ENCODE assay signal across 13 cellular contexts in genomic region chr7:11203688-11204087, GRCh38.
"Had no signal": no experiment of that assay in that cellular context is flagged by ENCODE, and none has a peak within 500 bp of the region (broad histone marks: within the 10 kb centered on the region; RNA-seq: fewer than 3 reads in every experiment).

No MANE protein-coding gene starts in this region.

- ATAC-seq: left lobe of liver; naive thymus-derived CD4-positive, alpha-beta T cell; psoas muscle; stimulated activated naive CD8-positive, alpha-beta T cell treated with anti-CD3 and anti-CD28 coated beads, Interleukin-15, amount 100 ng/mL, for 72 hours had no signal

- DNase-seq: activated CD4-positive, alpha-beta T cell treated with anti-CD3 and anti-CD28 coated beads, Interleukin-2, amount 50 U/mL, for 4 hours; activated CD4-positive, CD25-positive, alpha-beta regulatory T cell treated with anti-CD3 and anti-CD28 coated beads, Interleukin-2, amount 50 U/mL, for 72 hours; activated naive CD4-positive, alpha-beta T cell treated with anti-CD3 and anti-CD28 coated beads, Interleukin-2, amount 50 U/mL, for 16 hours; activated T-cell treated with anti-CD3 and anti-CD28 coated beads, Interleukin-2, amount 50 U/mL, for 1 hour; adrenal gland; endodermal cell; naive thymus-derived CD4-positive, alpha-beta T cell; stimulated activated CD4-positive, alpha-beta T cell treated with anti-CD3 and anti-CD28 coated beads, Interleukin-4, amount 100 ng/mL, for 4 hours; stimulated activated naive CD8-positive, alpha-beta T cell treated with anti-CD3 and anti-CD28 coated beads, Interleukin-15, amount 100 ng/mL, for 72 hours; T-helper 2 cell; testis had no signal

- H3K4me1 ChIP-seq: adrenal gland, psoas muscle, testis had no signal

- H3K27ac ChIP-seq: adrenal gland, psoas muscle, testis had no signal

- H3K9me3 ChIP-seq: adrenal gland, psoas muscle, testis had no signal

- H3K4me3 ChIP-seq: adrenal gland, psoas muscle, testis had no signal

- H3K36me3 ChIP-seq: adrenal gland had no signal

- H3K27me3 ChIP-seq: adrenal gland, testis had no signal
